ENCODE assay signal across 15 cellular contexts in genomic region chr2:113879457-113879856, GRCh38. TPM values are rescaled to one million over a fixed set of nuclear protein-coding genes. Genes with fewer than 3 reads are reported as not detected.
A peak's percentile ranks its signal among the peaks of the same experiment; 100 is the strongest.
DNase-seq lines count a peak whose midpoint lies in the region; ATAC-seq and TF ChIP-seq lines count a peak whose summit lies in the region.
"Had no signal": no experiment of that assay in that cellular context is flagged by ENCODE, and none has a peak within 500 bp of the region (broad histone marks: within the 10 kb centered on the region; RNA-seq: fewer than 3 reads in every experiment).

No MANE protein-coding gene starts in this region.

- intact Hi-C loops in CD4-positive, alpha-beta T cell (cut with DNase I, micrococcal nuclease), result loop anchor here in 1 of 2 experiments (5.0 kb wide), 1 partner anchor 122 kb away; the partner anchor contains the start of gene SLC35F5

- POLR2A ChIA-PET in CD4-positive, alpha-beta T cell (lab: Charles Lee), result interaction anchor here (1.5 to 6.8 kb wide), 2 partner anchors 10 to 123 kb away, joined by 3 to 43 read pairs; partner anchors contain the start of genes ACTR3 and SLC35F5

- H3K27me3 Mint-ChIP-seq in activated naive CD4-positive, alpha-beta T cell treated with anti-CD3 and anti-CD28 coated beads, Interleukin-2, amount 50 U/mL, for 24 hours, result no peaks in the 10 kb centered on the region
- H3K27me3 Mint-ChIP-seq in CD4-positive, alpha-beta T cell, result no peaks in the 10 kb centered on the region
- H3K27me3 Mint-ChIP-seq: CD8-positive, alpha-beta memory T cell had no signal

- DNase-seq in activated naive CD4-positive, alpha-beta T cell treated with anti-CD3 and anti-CD28 coated beads, Interleukin-2, amount 50 U/mL, for 72 hours (ENCODE audit: low spot score in 2 of 2), result no peak
- DNase-seq in CD4-positive, alpha-beta T cell, result no peak
- DNase-seq in hepatocyte (ENCODE audit: low spot score), result no peak
- no peak for DNase-seq in NCI-H1092 (lab: John Stamatoyannopoulos, UW)
- DNase-seq: Caco-2; CD8-positive, alpha-beta memory T cell; DND-41; GDM1; H7 had no signal

- H3K9me2 ChIP-seq in OCI-LY1 (ENCODE audit: low read depth, low read length), result no peaks in the 10 kb centered on the region
- H3K9me2 ChIP-seq in hepatocyte (replicated peaks; ENCODE audit: insufficient read depth), result no peaks in the 10 kb centered on the region

- no peak overlapping the region for H3K4me3 Mint-ChIP-seq in activated naive CD4-positive, alpha-beta T cell treated with anti-CD3 and anti-CD28 coated beads, Interleukin-2, amount 50 U/mL, for 24 hours
- no peak overlapping the region for H3K4me3 Mint-ChIP-seq in CD4-positive, alpha-beta T cell
- H3K4me3 Mint-ChIP-seq: CD14-positive monocyte; CD8-positive, alpha-beta memory T cell; GM23338 had no signal

- peaks cover 39% of the 10 kb centered on the region for H3K4me1 ChIP-seq in OCI-LY1 (ENCODE audit: insufficient read depth, low read length, severe bottlenecking)
- H3K4me1 ChIP-seq in hepatocyte (ENCODE audit: insufficient read depth), result peaks cover 17% of the 10 kb centered on the region

- H3K79me2 ChIP-seq in OCI-LY1 (ENCODE audit: insufficient read depth, low read length) (peaks cover under 1% of the 10 kb centered on the region; the same call in 1 of the 2 replicates), hepatocyte (no peaks in the 10 kb centered on the region)

- no peaks in the 10 kb centered on the region for H3F3A ChIP-seq in OCI-LY1 (ENCODE audit: insufficient read depth, low read length)

- H3K36me3 Mint-ChIP-seq in activated naive CD4-positive, alpha-beta T cell treated with anti-CD3 and anti-CD28 coated beads, Interleukin-2, amount 50 U/mL, for 24 hours, result peaks cover 5% of the 10 kb centered on the region
- peaks cover 0 to 36% of the 10 kb centered on the region in 2 donors for H3K36me3 Mint-ChIP-seq in activated naive CD4-positive, alpha-beta T cell treated with anti-CD3 and anti-CD28 coated beads, Interleukin-2, amount 50 U/mL, for 72 hours
- peaks cover 18% of the 10 kb centered on the region for H3K36me3 Mint-ChIP-seq in CD4-positive, alpha-beta T cell (ENCODE audit: low read depth)

- H3K27ac Mint-ChIP-seq in activated naive CD4-positive, alpha-beta T cell treated with anti-CD3 and anti-CD28 coated beads, Interleukin-2, amount 50 U/mL, for 24 hours, result peak overlapping the region; percentile 12
- H3K27ac Mint-ChIP-seq in activated naive CD4-positive, alpha-beta T cell treated with anti-CD3 and anti-CD28 coated beads, Interleukin-2, amount 50 U/mL, for 72 hours, result no peak overlapping the region
- H3K27ac Mint-ChIP-seq in CD4-positive, alpha-beta T cell, result peak overlapping the region; percentile 87
- H3K27ac Mint-ChIP-seq: GM23338 had no signal

- H3K27me3 ChIP-seq in CD4-positive, alpha-beta T cell (ENCODE audit: control insufficient read depth, insufficient read depth, low read length), result no peaks in the 10 kb centered on the region
- H3K27me3 ChIP-seq in OCI-LY1 (ENCODE audit: insufficient read depth, low read length) (no peaks in the 10 kb centered on the region), hepatocyte (no peaks in the 10 kb centered on the region)

- no peak for TF ChIP-seq CTCF in CD4-positive, alpha-beta T cell (IDR thresholded peaks at IDR 0.05)
- TF ChIP-seq CTCF in OCI-LY1 (IDR thresholded peaks at IDR 0.05; ENCODE audit: low read length), result no peak
- no peak for TF ChIP-seq CTCF in hepatocyte (IDR thresholded peaks at IDR 0.05; ENCODE audit: poor library complexity)

- H3K4me3 ChIP-seq in OCI-LY1 (ENCODE audit: low read depth, low read length, poor library complexity, severe bottlenecking) (no peak overlapping the region), hepatocyte (no peak overlapping the region)
- H3K4me3 ChIP-seq: A549, GM23338 had no signal

- WGBS in hepatocyte (ENCODE audit: low lambda C conversion rate, missing lambda C conversion rate), result 79% methylated on average over 3 of the region's 3 CpGs

- no peak for ATAC-seq in activated naive CD4-positive, alpha-beta T cell treated with anti-CD3 and anti-CD28 coated beads, Interleukin-2, amount 50 U/mL, for 72 hours
- ATAC-seq in CD4-positive, alpha-beta T cell (ENCODE audit: poor library complexity), result no peak
- no peak for ATAC-seq in esophagus mucosa
- ATAC-seq: GM23338 had no signal

- no peak overlapping the region for H3K27ac ChIP-seq in CD4-positive, alpha-beta T cell (ENCODE audit: low read depth, low read length)
- peak overlapping the region; percentile 56 for H3K27ac ChIP-seq in OCI-LY1 (ENCODE audit: low read depth, low read length, poor library complexity, severe bottlenecking)
- H3K27ac ChIP-seq in hepatocyte, result peak overlapping the region; percentile 70

- H2AFZ ChIP-seq in OCI-LY1 (ENCODE audit: low read length), result no peak overlapping the region
- H2AFZ ChIP-seq in hepatocyte, result no peak overlapping the region
- H2AFZ ChIP-seq: GM23338 had no signal

- no peaks in the 10 kb centered on the region for H3K9me3 ChIP-seq in CD4-positive, alpha-beta T cell (ENCODE audit: control insufficient read depth, low read length)
- no peaks in the 10 kb centered on the region for H3K9me3 ChIP-seq in OCI-LY1 (ENCODE audit: low read length)
- H3K9me3 ChIP-seq in hepatocyte (ENCODE audit: low read depth), result no peaks in the 10 kb centered on the region
- H3K9me3 ChIP-seq: A549, Caco-2 had no signal

- H3K9me3 Mint-ChIP-seq in activated naive CD4-positive, alpha-beta T cell treated with anti-CD3 and anti-CD28 coated beads, Interleukin-2, amount 50 U/mL, for 24 hours, result no peaks in the 10 kb centered on the region
- no peaks in the 10 kb centered on the region for H3K9me3 Mint-ChIP-seq in activated naive CD4-positive, alpha-beta T cell treated with anti-CD3 and anti-CD28 coated beads, Interleukin-2, amount 50 U/mL, for 72 hours
- no peaks in the 10 kb centered on the region for H3K9me3 Mint-ChIP-seq in CD4-positive, alpha-beta T cell
- H3K9me3 Mint-ChIP-seq: CD8-positive, alpha-beta memory T cell; GM23338 had no signal

- H3K36me3 ChIP-seq in OCI-LY1 (ENCODE audit: insufficient read depth, low read length) (peaks cover 36% of the 10 kb centered on the region), hepatocyte (replicated peaks; ENCODE audit: insufficient read depth, low read depth) (no peaks in the 10 kb centered on the region)

- no peak overlapping the region; the same call in 1 of the 2 replicates for H3K4me2 ChIP-seq in OCI-LY1 (ENCODE audit: low read length)
- H3K4me2 ChIP-seq in hepatocyte, result no peak overlapping the region
- H3K4me2 ChIP-seq: GM23338 had no signal

- CTCF ChIA-PET in CD4-positive, alpha-beta T cell (lab: Charles Lee), result interaction anchor here (0.9 kb wide), 1 partner anchor 100 kb away, joined by 3 read pairs; no protein-coding TSS in a partner anchor

- no peak overlapping the region; the same call in 1 of the 2 replicates for H3K9ac ChIP-seq in OCI-LY1 (ENCODE audit: low read length)

- no peaks in the 10 kb centered on the region for H4K20me1 ChIP-seq in OCI-LY1 (ENCODE audit: insufficient read depth, low read length)
- no peaks in the 10 kb centered on the region for H4K20me1 ChIP-seq in hepatocyte (ENCODE audit: insufficient read depth, poor library complexity, severe bottlenecking)

- peaks cover 47% of the 10 kb centered on the region for H3K4me1 Mint-ChIP-seq in activated naive CD4-positive, alpha-beta T cell treated with anti-CD3 and anti-CD28 coated beads, Interleukin-2, amount 50 U/mL, for 24 hours
- peaks cover 48% of the 10 kb centered on the region for H3K4me1 Mint-ChIP-seq in CD4-positive, alpha-beta T cell (ENCODE audit: low read depth)

RNA-seq across cellular contexts. Expression of gene ACTR3, which starts 10.4 kb away (rescaled TPM):
- 100 to 1,000 TPM; 520 to 570 TPM for total RNA-seq in activated naive CD4-positive, alpha-beta T cell treated with anti-CD3 and anti-CD28 coated beads, Interleukin-2, amount 50 U/mL, for 72 hours
- total RNA-seq in CD4-positive, alpha-beta T cell, result 100 to 1,000 TPM; 118 to 123 TPM
- total RNA-seq in hepatocyte (180 and 194 TPM in 2 replicates), esophagus mucosa (295 TPM)
- 119 and 140 TPM in 2 replicates for polyA plus RNA-seq in hepatocyte

Comparison
In these comparisons a context has a peak if more than half of its experiments do, and no peak if none do; other contexts are left out.
1. H3K27ac Mint-ChIP-seq: peak in activated naive CD4-positive, alpha-beta T cell treated with anti-CD3 and anti-CD28 coated beads, Interleukin-2, amount 50 U/mL, for 24 hours (single experiment) and CD4-positive, alpha-beta T cell (single experiment); none in activated naive CD4-positive, alpha-beta T cell treated with anti-CD3 and anti-CD28 coated beads, Interleukin-2, amount 50 U/mL, for 72 hours (0 of 2).